Comparison of ENCODE assay signal across 8 cellular contexts in the genomic region with DNA sequence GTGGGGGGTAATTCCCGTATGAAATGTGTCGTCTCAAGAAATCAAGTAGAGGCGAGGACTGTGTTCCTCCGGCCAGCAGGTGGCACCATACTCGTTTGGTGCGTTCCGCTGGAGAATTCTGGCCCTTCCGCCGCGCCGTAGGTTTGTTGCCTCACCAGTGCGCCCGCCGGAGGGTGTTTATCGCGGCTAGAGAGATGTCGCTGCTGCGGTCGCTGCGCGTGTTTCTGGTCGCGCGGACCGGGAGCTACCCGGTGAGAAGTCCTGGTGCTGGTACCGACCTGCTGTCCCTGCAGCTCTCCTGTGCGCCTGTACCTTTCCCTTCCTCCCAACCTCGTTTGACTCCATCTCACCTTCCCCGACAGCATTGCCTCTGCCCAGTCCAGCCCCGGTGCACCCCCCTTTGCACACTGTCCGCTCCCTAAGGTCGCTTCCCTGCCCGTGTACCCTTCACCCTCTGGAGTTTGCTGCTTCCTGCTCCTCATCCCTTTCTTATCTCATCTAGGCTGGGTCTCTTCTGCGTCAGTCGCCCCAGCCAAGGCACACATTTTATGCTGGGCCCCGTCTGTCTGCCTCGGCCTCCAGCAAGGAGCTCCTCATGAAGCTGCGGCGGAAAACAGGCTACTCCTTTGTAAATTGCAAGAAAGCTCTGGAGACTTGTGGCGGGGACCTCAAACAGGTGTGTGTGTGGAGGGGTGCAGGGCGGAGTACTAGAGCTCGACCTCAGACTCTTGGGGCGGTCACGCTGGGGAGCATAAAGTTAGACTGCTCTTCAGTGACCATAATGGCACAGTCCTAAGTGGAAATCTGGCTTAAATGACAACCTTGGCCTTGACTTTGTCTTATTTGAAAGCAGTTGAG. TPM values are rescaled to one million over a fixed set of nuclear protein-coding genes. Genes with fewer than 3 reads are reported as not detected.
DNase-seq lines count a peak whose midpoint lies in the region; ATAC-seq and TF ChIP-seq lines count a peak whose summit lies in the region.

A gene (plus strand): TSS at position 180 of the 858 bp plus-strand sequence. CDS start 15 bp downstream, at position 195.

- no CpG with 5 or more reads among the region's 45 CpGs for WGBS in neuronal stem cell (ENCODE audit: extremely low coverage in 2 of 2, insufficient read length in 2 of 2, insufficient replicate concordance in 1 of 2), 2 donors

- no peak within 1 kb of the TSS for H4K91ac ChIP-seq in neuronal stem cell (ENCODE audit: low read depth, low read length, poor library complexity)

- peak within 1 kb of the TSS; percentile 2 for H2AK5ac ChIP-seq in neuronal stem cell (ENCODE audit: low read depth, low read length)

- H3K27ac ChIP-seq in foreskin keratinocyte (peak within 1 kb of the TSS; percentile 29), neuronal stem cell (replicated peaks; ENCODE audit: low read length) (no peak within 1 kb of the TSS)

- no peak within 1 kb of the TSS for H3K4ac ChIP-seq in neuronal stem cell (ENCODE audit: low read length)

- H2BK15ac ChIP-seq in neuronal stem cell (ENCODE audit: low read length) = no peak within 1 kb of the TSS

- peak within 1 kb of the TSS; percentile 83 for H2AFZ ChIP-seq in neuronal stem cell (ENCODE audit: low read length)

- no peaks in the 10 kb centered on the region for H3K27me3 ChIP-seq in HAP-1 (ENCODE audit: low read depth)
- H3K27me3 ChIP-seq in MG63 = no peaks in the 10 kb centered on the region
- no peaks in the 10 kb centered on the region for H3K27me3 ChIP-seq in foreskin keratinocyte
- H3K27me3 ChIP-seq in neuronal stem cell (ENCODE audit: control insufficient read depth in 3 of 3, insufficient read depth in 3 of 3, low read depth in 1 of 3, low read length in 3 of 3) = no peaks in the 10 kb centered on the region

- no peak within 1 kb of the TSS for H2BK120ac ChIP-seq in neuronal stem cell (ENCODE audit: low read depth, low read length)

- no peaks in the 10 kb centered on the region; the same call in 1 of the 2 replicates for H3K4me1 ChIP-seq in HAP-1
- H3K4me1 ChIP-seq in foreskin keratinocyte = no peaks in the 10 kb centered on the region
- peaks cover 3 to 6% of the 10 kb centered on the region in 2 donors for H3K4me1 ChIP-seq in neuronal stem cell (ENCODE audit: control insufficient read depth in 2 of 2, insufficient read depth in 1 of 2, low read depth in 1 of 2, low read length in 2 of 2)

- DNase-seq in GF-D8 (lab: John Stamatoyannopoulos, UW) (peak; percentile 64), HAP-1 (ENCODE audit: low spot score in 2 of 2) (peak; percentile 84 to 97), MG63 (peak; percentile 95), SHP77 treated with DMSO at 0.1 percent for 48 hours (lab: John Stamatoyannopoulos, UW) (peak; percentile 83), activated gamma-delta T cell treated with Interleukin-2 at 50 U/mL for 16 hours (peak; percentile 98), foreskin keratinocyte (peak; percentile 66 to 84), neuronal stem cell (ENCODE audit: low spot score) (peak; percentile 93)

- peaks cover 4% of the 10 kb centered on the region for H3K79me1 ChIP-seq in neuronal stem cell (ENCODE audit: low read depth, low read length)

- in situ Hi-C loops in HAP-1 (cut with MboI; ENCODE audit: low sequenced_read_pairs) = no loop called here

- H3K4me2 ChIP-seq in neuronal stem cell (ENCODE audit: insufficient read depth, low read length, poor library complexity, severe bottlenecking) = peak within 1 kb of the TSS; percentile 84

- H3K9ac ChIP-seq in neuronal stem cell (ENCODE audit: low read depth, low read length, poor library complexity) = peak within 1 kb of the TSS; percentile 99

- peak within 1 kb of the TSS; percentile 0 for H2BK5ac ChIP-seq in neuronal stem cell (ENCODE audit: low read length)

- H3K9me3 ChIP-seq in HAP-1 (no peaks in the 10 kb centered on the region), MG63 (no peaks in the 10 kb centered on the region), neuronal stem cell (replicated peaks in 1 of 2; ENCODE audit: control insufficient read depth in 2 of 2, insufficient read depth in 1 of 2, low read depth in 1 of 2, low read length in 2 of 2) (no peaks in the 10 kb centered on the region)

- H4K8ac ChIP-seq in neuronal stem cell (ENCODE audit: low read depth, low read length) = no peak within 1 kb of the TSS

- H3K18ac ChIP-seq in neuronal stem cell (ENCODE audit: low read length) = peak within 1 kb of the TSS; percentile 93

- peak within 1 kb of the TSS; percentile 79 for H3K14ac ChIP-seq in neuronal stem cell (ENCODE audit: low read length)

- peak; percentile 76 for ATAC-seq in foreskin keratinocyte

- H2BK12ac ChIP-seq in neuronal stem cell (ENCODE audit: low read length) = peak within 1 kb of the TSS; percentile 18

- H3K4me3 ChIP-seq in HAP-1 (peak within 1 kb of the TSS; percentile 91), MG63 (peak within 1 kb of the TSS; percentile 71), neuronal stem cell (ENCODE audit: low read length in 2 of 2) (peak within 1 kb of the TSS; percentile 90 to 95)

- H3K36me3 ChIP-seq in HAP-1 (replicated peaks) (peaks cover 45% of the 10 kb centered on the region), MG63 (peaks cover 36% of the 10 kb centered on the region), neuronal stem cell (replicated peaks in 1 of 2; ENCODE audit: control insufficient read depth in 2 of 2, insufficient read depth in 2 of 2, low read length in 2 of 2) (peaks cover 12 to 52% of the 10 kb centered on the region in 2 donors)

- H3K23ac ChIP-seq in neuronal stem cell (ENCODE audit: low read depth, low read length, poor library complexity) = peak within 1 kb of the TSS; percentile 97

- peak; percentile 98 for TF ChIP-seq CTCF in foreskin keratinocyte (conservative IDR thresholded peaks at IDR 0.05)
- TF ChIP-seq CTCF in subcutaneous adipose tissue (IDR thresholded peaks at IDR 0.05; ENCODE audit: low read depth) = no peak

RNA-seq across cellular contexts. Expression of the gene that starts here (rescaled TPM):
- 30.4 and 45.4 TPM in 2 replicates for total RNA-seq in MG63 (2014; rRNA removed; shearing (Covaris generic); ENCODE audit: low replicate concordance)
- total RNA-seq in foreskin keratinocyte (33.7 and 35.3 TPM in 2 replicates), subcutaneous adipose tissue (10 to 100 TPM; 16.7 to 26.0 (median 22.9) TPM)
- 53.1 and 57.4 TPM in 2 replicates for polyA plus RNA-seq in foreskin keratinocyte
- polyA plus RNA-seq in neuronal stem cell (2013, experiment 1 of 2) = 22.3 TPM
- 23.3 TPM for polyA plus RNA-seq in neuronal stem cell (2013, experiment 2 of 2)
